25 cellular contexts compared by ENCODE assay signal in the genomic region with DNA sequence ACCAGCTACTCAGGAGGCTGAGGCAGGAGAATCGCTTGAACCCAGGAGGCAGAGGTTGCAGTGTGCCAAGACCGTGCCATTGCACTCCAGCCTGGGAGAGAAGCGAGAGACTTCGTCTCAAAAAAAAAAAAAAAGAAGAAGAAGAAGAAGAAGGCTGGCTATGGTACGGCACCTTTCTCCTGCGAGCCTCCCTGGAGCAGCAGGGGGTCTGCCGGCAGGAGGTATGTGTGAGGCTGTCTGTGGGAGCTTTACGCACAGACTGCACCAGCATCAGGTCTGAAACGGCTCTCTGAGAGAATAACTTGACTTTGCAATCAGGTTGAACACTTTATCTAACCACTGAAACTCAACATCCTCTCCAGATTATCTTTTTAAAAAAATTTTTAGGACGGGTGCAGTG.
"Had no signal": no experiment of that assay in that cellular context is flagged by ENCODE, and none has a peak within 500 bp of the region (broad histone marks: within the 10 kb centered on the region; RNA-seq: fewer than 3 reads in every experiment).

No MANE protein-coding gene starts in this region.

- H3K9me3 ChIP-seq: heart right ventricle, left ventricle myocardium inferior, pancreas, prostate gland, stomach, thoracic aorta, tibial artery, upper lobe of right lung had no signal

- DNase-seq: heart right ventricle; islet precursor cell; left ventricle myocardium inferior; mesendoderm; naive B cell; natural killer cell; nephron progenitor cell; pancreas; retina; right cardiac atrium; small intestine; stimulated activated CD4-positive, alpha-beta T cell treated with anti-CD3 and anti-CD28 coated beads, Interleukin-1b, Interleukin-23, amount 100 ng/mL, for 48 hours; stimulated activated CD4-positive, alpha-beta T cell treated with anti-CD3 and anti-CD28 coated beads, Interleukin-2, amount 100 ng/mL, for 48 hours; stimulated activated naive B cell treated with anti-CD40 and anti-IgM and Interleukin-4, amounts not matched to agents 10 μg/mL and 1 μg/mL and 100 μg/mL, for 72 hours; stimulated activated naive CD8-positive, alpha-beta T cell treated with anti-CD3 and anti-CD28 coated beads, Interleukin-15, Interleukin-2, amounts not matched to agents 100 U/mL and 50 U/mL, for 24 hours; stomach; tibial artery; trophoblast cell; upper lobe of right lung had no signal

- H3K36me3 ChIP-seq: heart right ventricle, left ventricle myocardium inferior, neural progenitor cell, pancreas, prostate gland, stomach, thoracic aorta, tibial artery, upper lobe of right lung had no signal

- H3K27ac ChIP-seq: heart right ventricle, hepatocyte, left ventricle myocardium inferior, neural progenitor cell, pancreas, prostate gland, stomach, thoracic aorta, tibial artery, upper lobe of right lung had no signal

- H3K4me1 ChIP-seq: left ventricle myocardium inferior, neural progenitor cell, prostate gland, tibial artery, upper lobe of right lung had no signal

- H3K4me3 ChIP-seq: heart right ventricle, hepatocyte, left ventricle myocardium inferior, lung, neural progenitor cell, pancreas, prostate gland, stomach, thoracic aorta, tibial artery, upper lobe of right lung had no signal

- H3K27me3 ChIP-seq: heart right ventricle, hepatocyte, neural progenitor cell, pancreas, stomach, tibial artery, upper lobe of right lung had no signal

- ATAC-seq: heart right ventricle; natural killer cell; pancreas; right cardiac atrium; sciatic nerve; stimulated activated naive B cell treated with anti-CD40 and anti-IgM and Interleukin-4, amounts not matched to agents 10 μg/mL and 1 μg/mL and 100 μg/mL, for 72 hours; stimulated activated naive CD8-positive, alpha-beta T cell treated with anti-CD3 and anti-CD28 coated beads, Interleukin-15, Interleukin-2, amounts not matched to agents 100 U/mL and 50 U/mL, for 24 hours; upper lobe of right lung had no signal
